8 cellular contexts compared by ENCODE assay signal in the genomic region with DNA sequence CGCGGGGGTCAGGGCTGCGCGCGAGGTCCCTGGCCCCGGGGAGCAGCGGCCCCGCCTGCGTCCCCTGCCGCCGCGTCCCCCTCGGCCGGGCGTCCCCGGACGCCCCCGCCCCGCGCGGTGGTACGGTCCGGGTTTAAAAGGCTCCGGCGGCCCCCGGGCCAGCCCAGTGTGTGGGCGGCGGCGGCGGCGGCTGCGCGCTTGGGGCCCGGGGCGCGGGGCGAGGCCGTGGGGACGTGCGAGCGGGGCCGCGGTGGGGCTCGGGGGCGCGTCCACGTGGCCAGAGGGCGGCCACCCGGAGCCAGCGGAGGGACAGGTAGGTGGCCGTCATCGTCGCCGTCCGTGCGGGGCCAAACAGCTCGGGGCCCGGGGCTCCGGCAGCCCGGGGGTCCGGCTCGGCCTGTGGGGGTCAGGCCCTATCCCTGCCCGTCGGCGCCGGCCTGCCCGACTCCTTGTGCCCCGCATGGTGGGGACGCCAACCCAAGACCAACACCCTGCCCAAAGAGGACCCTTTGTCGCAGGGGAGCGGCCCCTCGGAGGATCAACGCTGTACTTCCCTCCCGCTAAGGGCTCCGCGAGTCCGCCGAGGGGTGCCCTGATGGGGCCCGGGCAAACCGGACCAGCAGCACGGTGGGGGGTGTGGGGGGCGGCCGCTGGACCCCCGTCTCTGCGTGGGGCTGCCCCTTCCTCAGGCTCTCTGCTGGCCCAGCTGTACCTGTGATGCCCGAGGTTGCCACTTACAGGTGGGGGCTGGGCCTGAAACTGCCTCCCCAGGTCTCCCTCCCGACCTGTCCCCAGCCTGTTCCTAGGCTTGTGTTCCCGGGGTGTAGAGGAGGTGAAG. TPM values are rescaled to one million over a fixed set of nuclear protein-coding genes. Genes with fewer than 3 reads are reported as not detected.
DNase-seq lines count a peak whose midpoint lies in the region; ATAC-seq and TF ChIP-seq lines count a peak whose summit lies in the region.

A gene (plus strand): TSS at position 166 of the 838 bp plus-strand sequence. CDS start 1,903 bp downstream, outside the sequence.

- no peaks in the 10 kb centered on the region for H3K9me3 Mint-ChIP-seq in activated naive CD8-positive, alpha-beta T cell treated with anti-CD3 and anti-CD28 coated beads, Interleukin-2, amount 50 U/mL, for 24 hours

- H3K4me1 Mint-ChIP-seq in activated naive CD8-positive, alpha-beta T cell treated with anti-CD3 and anti-CD28 coated beads, Interleukin-2, amount 50 U/mL, for 24 hours = peaks cover 9% of the 10 kb centered on the region

- peak within 1 kb of the TSS; percentile 82 for H3K4me2 ChIP-seq in SK-N-SH

- CTCF ChIA-PET in SK-N-SH (lab: Yijun Ruan, JAX) = interaction anchor here (0.9 to 1.0 kb wide), 2 partner anchors 29 to 69 kb away, joined by 4 to 6 read pairs; a partner anchor contains a TSS

- H3K4me3 ChIP-seq in SK-N-SH (ENCODE audit: low read depth in 2 of 2, low read length in 1 of 2) (peak within 1 kb of the TSS; percentile 66 to 67), right cardiac atrium (ENCODE audit: low read length) (peak within 1 kb of the TSS; percentile 83), retinal pigment epithelial cell (ENCODE audit: low read length) (peak within 1 kb of the TSS; percentile 65)

- H2AFZ ChIP-seq in SK-N-SH (ENCODE audit: low read depth) = 0 out of 2 replicates have a peak within 1 kb of the TSS, but pooled peaks have one; percentile 35

- H3K9me2 ChIP-seq in SK-N-SH = no peaks in the 10 kb centered on the region

- WGBS in SK-N-SH (ENCODE audit: low lambda C conversion rate) = 5% methylated on average over 4 of the region's 88 CpGs
- under 1% methylated on average over 67 of the region's 88 CpGs for whole genome bisulfite sequencing in right cardiac atrium

- H4K20me1 ChIP-seq in SK-N-SH (ENCODE audit: insufficient read depth) = peaks cover 36% of the 10 kb centered on the region

- ATAC-seq in HG03025 (IDR thresholded peaks at IDR 0.05; ENCODE audit: low FRiP score, unreplicated experiment) = peak; percentile 46
- peak; percentile 59 for ATAC-seq in activated naive CD8-positive, alpha-beta T cell treated with anti-CD3 and anti-CD28 coated beads, Interleukin-2, amount 50 U/mL, for 24 hours
- ATAC-seq in right cardiac atrium = peak; percentile 54 to 67

- peak; percentile 29 for DNase-seq in NCI-H1092 (lab: John Stamatoyannopoulos, UW)
- DNase-seq in NCI-H1092 treated with DMSO at 0.1 percent for 48 hours (lab: John Stamatoyannopoulos, UW) = no peak
- peak; percentile 86 for DNase-seq in SK-N-SH
- peak; percentile 71 for DNase-seq in activated naive CD8-positive, alpha-beta T cell treated with anti-CD3 and anti-CD28 coated beads, Interleukin-2, amount 50 U/mL, for 24 hours
- DNase-seq in right cardiac atrium = peak; percentile 55 to 86 (median 83)
- DNase-seq in retinal pigment epithelial cell (ENCODE audit: low read depth) = no peak
- DNase-seq in inferior parietal cortex (ENCODE audit: extremely low spot score) = no peak

- H3K36me3 ChIP-seq in SK-N-SH (replicated peaks in 1 of 2; ENCODE audit: control insufficient read depth in 1 of 2, insufficient read depth in 2 of 2, low read length in 1 of 2) = peaks cover 0 to 8% of the 10 kb centered on the region in 2 experiments

- H3K9ac ChIP-seq in SK-N-SH = peak within 1 kb of the TSS; percentile 68

- H3K27ac ChIP-seq in SK-N-SH (ENCODE audit: low read depth in 2 of 2, low read length in 1 of 2) (peak within 1 kb of the TSS in 1 of 2 experiments; percentile 47; a peak in 1 of 4 replicates), right cardiac atrium (ENCODE audit: low read length) (peak within 1 kb of the TSS; percentile 50)

- H3K27me3 Mint-ChIP-seq in activated naive CD8-positive, alpha-beta T cell treated with anti-CD3 and anti-CD28 coated beads, Interleukin-2, amount 50 U/mL, for 24 hours = no peaks in the 10 kb centered on the region

- no peak for TF ChIP-seq EP300 in SK-N-SH (IDR thresholded peaks at IDR 0.05; ENCODE audit: borderline replicate concordance in 1 of 2, low read depth in 1 of 2, low read length in 1 of 2)

- POLR2A ChIA-PET in SK-N-SH (lab: Yijun Ruan, JAX) = interaction anchor here (0.8 to 2.1 kb wide), 4 partner anchors 18 to 74 kb away, joined by 3 to 8 read pairs (median 4); a partner anchor contains a TSS

- peaks cover 4% of the 10 kb centered on the region for H3F3A ChIP-seq in SK-N-SH (replicated peaks; ENCODE audit: insufficient read depth)

- H3K4me1 ChIP-seq in SK-N-SH (ENCODE audit: control insufficient read depth in 1 of 2, insufficient read depth in 2 of 2, low read depth in 1 of 2, low read length in 1 of 2) = peaks cover 0 to 12% of the 10 kb centered on the region in 2 experiments; a peak in 1 of 4 replicates
- H3K4me1 ChIP-seq in right cardiac atrium (ENCODE audit: control insufficient read depth, insufficient read depth, low read length) = peaks cover 5% of the 10 kb centered on the region

- peaks cover 4% of the 10 kb centered on the region for H3K36me3 Mint-ChIP-seq in activated naive CD8-positive, alpha-beta T cell treated with anti-CD3 and anti-CD28 coated beads, Interleukin-2, amount 50 U/mL, for 24 hours (ENCODE audit: low read depth)

- TF ChIP-seq RAD21 in SK-N-SH (IDR thresholded peaks at IDR 0.05; ENCODE audit: low read length) = no peak

- H3K27ac Mint-ChIP-seq in activated naive CD8-positive, alpha-beta T cell treated with anti-CD3 and anti-CD28 coated beads, Interleukin-2, amount 50 U/mL, for 24 hours = peak within 1 kb of the TSS; percentile 91

- H3K79me2 ChIP-seq in SK-N-SH (ENCODE audit: insufficient read depth) = peaks cover 35% of the 10 kb centered on the region

- intact Hi-C loops in right cardiac atrium (cut with DNase I) = no loop called here

- peak within 1 kb of the TSS; percentile 88 for H3K4me3 Mint-ChIP-seq in activated naive CD8-positive, alpha-beta T cell treated with anti-CD3 and anti-CD28 coated beads, Interleukin-2, amount 50 U/mL, for 24 hours

- H3K27me3 ChIP-seq in SK-N-SH (ENCODE audit: insufficient read depth) (no peaks in the 10 kb centered on the region), right cardiac atrium (ENCODE audit: control insufficient read depth, insufficient read depth) (no peaks in the 10 kb centered on the region)

- TF ChIP-seq CTCF in SK-N-SH (IDR thresholded peaks at IDR 0.05) = no peak
- TF ChIP-seq CTCF in retinal pigment epithelial cell (conservative IDR thresholded peaks at IDR 0.05; ENCODE audit: low read depth, low read length) = no peak

- H3K9me3 ChIP-seq in SK-N-SH = no peaks in the 10 kb centered on the region
- no peaks in the 10 kb centered on the region for H3K9me3 ChIP-seq in right cardiac atrium (ENCODE audit: control insufficient read depth, low read length)

TF ChIP-seq in SK-N-SH, 30 proteins besides CTCF, POLR2A, EP300 and RAD21:
- TF ChIP-seq FOXM1 (IDR thresholded peaks at IDR 0.05; ENCODE audit: low read depth) (no peak), RXRA (IDR thresholded peaks at IDR 0.05; ENCODE audit: borderline replicate concordance, low read depth) (no peak), TAF1 (IDR thresholded peaks at IDR 0.05; ENCODE audit: borderline replicate concordance, low read depth, low read length) (peak; percentile 56; the same call in 1 of the 2 replicates), ELF1 (IDR thresholded peaks at IDR 0.05) (no peak), POLR2AphosphoS5 (IDR thresholded peaks at IDR 0.05; ENCODE audit: low read depth, low read length) (peak; percentile 61; the same call in 1 of the 2 replicates)
TF ChIP-seq in SK-N-SH: peak in this region for 2.

RNA-seq across cellular contexts. Expression of the gene that starts here (rescaled TPM):
- polyA plus RNA-seq in SK-N-SH (2012; rRNA removed) (28.3 and 33.2 TPM in 2 replicates), right cardiac atrium (12.2 TPM)
- 7.5 and 12.2 TPM in 2 replicates for polyA plus RNA-seq in SK-N-SH (2012; cell fraction: cytosol; rRNA removed)
- polyA plus RNA-seq in SK-N-SH (2012; cell fraction: nucleus; rRNA removed) = 197 and 217 TPM in 2 replicates
- 10 to 100 TPM; 26.5 to 34.0 (median 29.6) TPM for total RNA-seq in right cardiac atrium

Comparison
In these comparisons a context has a peak if more than half of its experiments do, and no peak if none do; other contexts are left out.
1. DNase-seq: peak in NCI-H1092 (single experiment), SK-N-SH (single experiment), activated naive CD8-positive, alpha-beta T cell treated with anti-CD3 and anti-CD28 coated beads, Interleukin-2, amount 50 U/mL, for 24 hours (single experiment) and right cardiac atrium (3 of 3); none in NCI-H1092 treated with DMSO at 0.1 percent for 48 hours (single experiment), retinal pigment epithelial cell (single experiment) and inferior parietal cortex (single experiment).
2. Peak in every context shown above with its lines, with median percentiles within 50 percentile points of each other: ATAC-seq and H3K4me3 ChIP-seq.